Comparison of ENCODE assay signal across 10 cellular contexts in genomic region chrX:68443155-68443868, GRCh38. TPM values are rescaled to one million over a fixed set of nuclear protein-coding genes. Genes with fewer than 3 reads are reported as not detected.
A peak's percentile ranks its signal among the peaks of the same experiment; 100 is the strongest.
DNase-seq lines count a peak whose midpoint lies in the region; ATAC-seq and TF ChIP-seq lines count a peak whose summit lies in the region.
"Had no signal": no experiment of that assay in that cellular context is flagged by ENCODE, and none has a peak within 500 bp of the region (broad histone marks: within the 10 kb centered on the region; RNA-seq: fewer than 3 reads in every experiment).

No MANE protein-coding gene starts in this region.

- H3K9me3 ChIP-seq in PC-3 (ENCODE audit: low read length) (no peaks in the 10 kb centered on the region), WERI-Rb-1 (ENCODE audit: severe bottlenecking) (no peaks in the 10 kb centered on the region)

- H3K4me3 ChIP-seq in PC-3 (ENCODE audit: low read length), result no peak overlapping the region
- no peak overlapping the region for H3K4me3 ChIP-seq in WERI-Rb-1 (ENCODE audit: low read depth, low read length)

- no peak overlapping the region for H3K27ac ChIP-seq in PC-3 (ENCODE audit: low read length)
- H3K27ac ChIP-seq in WERI-Rb-1, result no peak overlapping the region

- POLR2A ChIA-PET in PC-3 (lab: Charles Lee; ENCODE audit: unreplicated experiment), result interaction anchor here (0.7 kb wide), 1 partner anchor 250 kb away, joined by 3 read pairs; no protein-coding TSS in a partner anchor

- no peaks in the 10 kb centered on the region for H3K79me2 ChIP-seq in PC-3 (ENCODE audit: low read length)

- intact Hi-C loops in PC-3 (cut with micrococcal nuclease), result no loop called here

- H3K27me3 ChIP-seq in PC-3 (ENCODE audit: low read length), result no peaks in the 10 kb centered on the region
- H3K27me3 ChIP-seq in WERI-Rb-1 (ENCODE audit: insufficient read depth, low read depth, severe bottlenecking), result peaks cover 2% of the 10 kb centered on the region

- no peaks in the 10 kb centered on the region for H3K36me3 ChIP-seq in PC-3 (ENCODE audit: low read depth, low read length)
- no peaks in the 10 kb centered on the region for H3K36me3 ChIP-seq in WERI-Rb-1

- no peaks in the 10 kb centered on the region for H3K9me2 ChIP-seq in PC-3 (replicated peaks; ENCODE audit: low read length)

- DNase-seq in EL (peak; percentile 76), PC-3 (peak; percentile 71), fibroblast of gingiva (ENCODE audit: low read depth) (peak; percentile 5), GOT3 (lab: John Stamatoyannopoulos, UW) (no peak), NCI-H1105 (lab: John Stamatoyannopoulos, UW) (no peak), WERI-Rb-1 (no peak), SHP77 (lab: John Stamatoyannopoulos, UW) (no peak)
- DNase-seq: caudate nucleus, mesendoderm had no signal

- 0 out of 2 replicates have a peak overlapping the region, but pooled peaks have one; percentile 25 for H2AFZ ChIP-seq in PC-3 (ENCODE audit: low read length)

- peak overlapping the region; percentile 5; the same call in 1 of the 2 replicates for H3K4me2 ChIP-seq in PC-3 (ENCODE audit: low read length)

- no peak for TF ChIP-seq CTCF in PC-3 (conservative IDR thresholded peaks at IDR 0.05; ENCODE audit: low read depth, low read length)
- no peak for TF ChIP-seq CTCF in WERI-Rb-1 (IDR thresholded peaks at IDR 0.05; ENCODE audit: low read depth, low read length)

- CTCF ChIA-PET in PC-3 (lab: Charles Lee), result no interaction called here

- H3K4me1 ChIP-seq in PC-3 (ENCODE audit: insufficient read depth, low read length), result peaks cover 17% of the 10 kb centered on the region

- ATAC-seq in GM21723 (IDR thresholded peaks at IDR 0.05; ENCODE audit: unreplicated experiment) (peak; percentile 62), PC-3 (no peak)

- no peaks in the 10 kb centered on the region for H4K20me1 ChIP-seq in PC-3 (ENCODE audit: low read length)

- BruUV-seq in PC-3 (replicated peaks; lab: Mats Ljungman, UMichigan), result no TSS peak

- H3K9ac ChIP-seq in PC-3 (ENCODE audit: low read length), result no peak overlapping the region

- H3F3A ChIP-seq in PC-3 (ENCODE audit: low read length, unreplicated experiment), result no peaks in the 10 kb centered on the region

RNA-seq across cellular contexts. Expression of gene OPHN1, which starts 10.0 kb away (rescaled TPM):
- 6.0 and 8.6 TPM in 2 replicates for total RNA-seq in PC-3 (2014; rRNA removed)

RNA-seq across cellular contexts. Expression of gene YIPF6, which starts 55.5 kb away (rescaled TPM):
- 36.1 and 37.0 TPM in 2 replicates for total RNA-seq in PC-3 (2014; rRNA removed)

Comparison
In these comparisons a context has a peak if more than half of its experiments do, and no peak if none do; other contexts are left out.
1. DNase-seq: peak in EL (single experiment), PC-3 (single experiment) and fibroblast of gingiva (single experiment); none in GOT3 (single experiment), NCI-H1105 (single experiment), WERI-Rb-1 (single experiment) and SHP77 (0 of 2).